In the genomic region with DNA sequence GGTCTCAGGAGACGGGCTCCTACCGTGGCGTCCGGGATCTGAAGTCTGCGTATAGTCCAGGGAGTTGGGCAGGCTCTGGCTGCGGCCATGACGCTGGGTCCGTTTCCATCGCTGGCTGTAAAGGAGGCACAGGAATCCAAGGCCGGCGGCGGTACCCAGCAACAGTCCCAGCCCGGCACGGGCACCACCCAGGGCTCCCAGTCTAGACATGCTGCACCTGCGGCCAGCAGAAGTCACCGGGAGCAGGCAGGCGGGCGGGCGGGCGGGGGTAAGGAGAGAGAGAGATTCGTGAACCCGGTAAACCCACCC, we compare ENCODE assay signal across 1 cellular context.
TF ChIP-seq lines count a peak whose summit lies in the region.

No MANE protein-coding gene starts in this region.

TF ChIP-seq in liver, 16 proteins besides CTCF, POLR2A, EP300 and RAD21 (continued from another document):
- TF ChIP-seq, protein P1, sequence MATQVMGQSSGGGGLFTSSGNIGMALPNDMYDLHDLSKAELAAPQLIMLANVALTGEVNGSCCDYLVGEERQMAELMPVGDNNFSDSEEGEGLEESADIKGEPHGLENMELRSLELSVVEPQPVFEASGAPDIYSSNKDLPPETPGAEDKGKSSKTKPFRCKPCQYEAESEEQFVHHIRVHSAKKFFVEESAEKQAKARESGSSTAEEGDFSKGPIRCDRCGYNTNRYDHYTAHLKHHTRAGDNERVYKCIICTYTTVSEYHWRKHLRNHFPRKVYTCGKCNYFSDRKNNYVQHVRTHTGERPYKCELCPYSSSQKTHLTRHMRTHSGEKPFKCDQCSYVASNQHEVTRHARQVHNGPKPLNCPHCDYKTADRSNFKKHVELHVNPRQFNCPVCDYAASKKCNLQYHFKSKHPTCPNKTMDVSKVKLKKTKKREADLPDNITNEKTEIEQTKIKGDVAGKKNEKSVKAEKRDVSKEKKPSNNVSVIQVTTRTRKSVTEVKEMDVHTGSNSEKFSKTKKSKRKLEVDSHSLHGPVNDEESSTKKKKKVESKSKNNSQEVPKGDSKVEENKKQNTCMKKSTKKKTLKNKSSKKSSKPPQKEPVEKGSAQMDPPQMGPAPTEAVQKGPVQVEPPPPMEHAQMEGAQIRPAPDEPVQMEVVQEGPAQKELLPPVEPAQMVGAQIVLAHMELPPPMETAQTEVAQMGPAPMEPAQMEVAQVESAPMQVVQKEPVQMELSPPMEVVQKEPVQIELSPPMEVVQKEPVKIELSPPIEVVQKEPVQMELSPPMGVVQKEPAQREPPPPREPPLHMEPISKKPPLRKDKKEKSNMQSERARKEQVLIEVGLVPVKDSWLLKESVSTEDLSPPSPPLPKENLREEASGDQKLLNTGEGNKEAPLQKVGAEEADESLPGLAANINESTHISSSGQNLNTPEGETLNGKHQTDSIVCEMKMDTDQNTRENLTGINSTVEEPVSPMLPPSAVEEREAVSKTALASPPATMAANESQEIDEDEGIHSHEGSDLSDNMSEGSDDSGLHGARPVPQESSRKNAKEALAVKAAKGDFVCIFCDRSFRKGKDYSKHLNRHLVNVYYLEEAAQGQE (IDR thresholded peaks at IDR 0.05), result no peak
- no peak for TF ChIP-seq EGR1 (IDR thresholded peaks at IDR 0.05; ENCODE audit: low read depth in 2 of 2)
TF ChIP-seq in liver: peak in this region for 0.
